Comparison of ENCODE assay signal across 1 cellular context in genomic region chr7:135537453-135537852, GRCh38.
TF ChIP-seq lines count a peak whose summit lies in the region.

No MANE protein-coding gene starts in this region.

TF ChIP-seq in SK-N-SH, 30 proteins besides CTCF, POLR2A, EP300 and RAD21 (continued from another document):
- TF ChIP-seq TEAD4 (IDR thresholded peaks at IDR 0.05; ENCODE audit: borderline replicate concordance, insufficient read depth): no peak
- TF ChIP-seq, protein P1, sequence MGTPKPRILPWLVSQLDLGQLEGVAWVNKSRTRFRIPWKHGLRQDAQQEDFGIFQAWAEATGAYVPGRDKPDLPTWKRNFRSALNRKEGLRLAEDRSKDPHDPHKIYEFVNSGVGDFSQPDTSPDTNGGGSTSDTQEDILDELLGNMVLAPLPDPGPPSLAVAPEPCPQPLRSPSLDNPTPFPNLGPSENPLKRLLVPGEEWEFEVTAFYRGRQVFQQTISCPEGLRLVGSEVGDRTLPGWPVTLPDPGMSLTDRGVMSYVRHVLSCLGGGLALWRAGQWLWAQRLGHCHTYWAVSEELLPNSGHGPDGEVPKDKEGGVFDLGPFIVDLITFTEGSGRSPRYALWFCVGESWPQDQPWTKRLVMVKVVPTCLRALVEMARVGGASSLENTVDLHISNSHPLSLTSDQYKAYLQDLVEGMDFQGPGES (IDR thresholded peaks at IDR 0.05; ENCODE audit: low read depth, low read length): no peak
- TF ChIP-seq GATA2 (CRISPR knock-in tag; IDR thresholded peaks at IDR 0.05): no peak
- no peak for TF ChIP-seq ZBTB33 (IDR thresholded peaks at IDR 0.05; ENCODE audit: borderline replicate concordance, low read depth)
- no peak for TF ChIP-seq CHD2 (IDR thresholded peaks at IDR 0.05; ENCODE audit: low read length, partially characterized antibody)
- TF ChIP-seq FOSL2 (IDR thresholded peaks at IDR 0.05; ENCODE audit: borderline replicate concordance, low read depth): no peak
- no peak for TF ChIP-seq USF2 (IDR thresholded peaks at IDR 0.05; ENCODE audit: borderline replicate concordance, low read depth, low read length)
- TF ChIP-seq NFIC (IDR thresholded peaks at IDR 0.05; ENCODE audit: borderline replicate concordance): no peak
- TF ChIP-seq SIN3A (IDR thresholded peaks at IDR 0.05; ENCODE audit: borderline replicate concordance, low read depth, low read length): no peak
- TF ChIP-seq MXI1 (IDR thresholded peaks at IDR 0.05; ENCODE audit: low read depth, low read length): no peak
- no peak for TF ChIP-seq SMC3 (IDR thresholded peaks at IDR 0.05; ENCODE audit: low read depth, low read length)
- TF ChIP-seq, protein P2, sequence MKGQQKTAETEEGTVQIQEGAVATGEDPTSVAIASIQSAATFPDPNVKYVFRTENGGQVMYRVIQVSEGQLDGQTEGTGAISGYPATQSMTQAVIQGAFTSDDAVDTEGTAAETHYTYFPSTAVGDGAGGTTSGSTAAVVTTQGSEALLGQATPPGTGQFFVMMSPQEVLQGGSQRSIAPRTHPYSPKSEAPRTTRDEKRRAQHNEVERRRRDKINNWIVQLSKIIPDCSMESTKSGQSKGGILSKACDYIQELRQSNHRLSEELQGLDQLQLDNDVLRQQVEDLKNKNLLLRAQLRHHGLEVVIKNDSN (IDR thresholded peaks at IDR 0.05; ENCODE audit: borderline replicate concordance, low read depth): no peak
- TF ChIP-seq TCF12 (IDR thresholded peaks at IDR 0.05): no peak
